Comparison of ENCODE assay signal across 2 cellular contexts in genomic region chr14:23443411-23443812, GRCh38.
TF ChIP-seq lines count a peak whose summit lies in the region.

No MANE protein-coding gene starts in this region.

TF ChIP-seq in GM23338, 12 proteins besides CTCF, POLR2A, EP300 and RAD21:
- TF ChIP-seq STAT1 (IDR thresholded peaks at IDR 0.05; ENCODE audit: unreplicated experiment) (no peak), REST (IDR thresholded peaks at IDR 0.05; ENCODE audit: unreplicated experiment) (no peak), JUNB (IDR thresholded peaks at IDR 0.05; ENCODE audit: unreplicated experiment) (no peak), NANOG (IDR thresholded peaks at IDR 0.05; ENCODE audit: borderline replicate concordance) (no peak), POLR2AphosphoS5 (IDR thresholded peaks at IDR 0.05; ENCODE audit: low read depth) (no peak), ETS1 (IDR thresholded peaks at IDR 0.05) (no peak), ZNF114 (CRISPR knock-in tag; IDR thresholded peaks at IDR 0.05) (no peak), CREB1 (CRISPR knock-in tag; IDR thresholded peaks at IDR 0.05; ENCODE audit: low read depth) (no peak), ZNF462 (CRISPR knock-in tag; IDR thresholded peaks at IDR 0.05) (no peak), EZH2 (IDR thresholded peaks at IDR 0.05; ENCODE audit: low read depth, unreplicated experiment) (no peak), EZH2phosphoT487 (IDR thresholded peaks at IDR 0.05; ENCODE audit: unreplicated experiment) (no peak)

TF ChIP-seq in K562, 482 proteins besides CTCF, POLR2A, EP300 and RAD21:
- TF ChIP-seq SPI1 (IDR thresholded peaks at IDR 0.05; ENCODE audit: borderline replicate concordance, low read depth, low read length) (no peak), GTF2E2 (tag; IDR thresholded peaks at IDR 0.05) (no peak), ARID3A (IDR thresholded peaks at IDR 0.05; ENCODE audit: borderline replicate concordance, low read depth, low read length) (no peak)
